14 cellular contexts compared by ENCODE assay signal in the genomic region with DNA sequence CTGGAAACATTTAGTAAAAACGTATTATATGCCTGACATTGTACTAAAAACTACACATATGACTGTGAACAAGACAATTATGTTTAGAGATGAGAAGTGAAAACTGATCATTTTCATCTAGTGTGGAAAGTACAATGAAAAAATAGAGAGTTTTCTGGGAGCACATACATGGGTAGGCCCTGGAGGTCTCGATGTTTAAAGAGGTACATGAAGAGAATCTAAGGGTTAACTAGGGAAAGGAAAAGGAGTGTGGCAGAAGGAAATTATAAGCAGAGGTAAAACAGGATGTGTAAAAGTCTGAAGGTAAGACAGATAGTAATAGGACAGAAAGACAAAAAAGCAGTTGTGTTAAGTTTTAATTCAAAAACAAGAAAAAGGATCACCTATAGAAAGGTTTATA.
DNase-seq lines count a peak whose midpoint lies in the region; ATAC-seq, FAIRE-seq and TF ChIP-seq lines count a peak whose summit lies in the region.
"Had no signal": no experiment of that assay in that cellular context is flagged by ENCODE, and none has a peak within 500 bp of the region (broad histone marks: within the 10 kb centered on the region; RNA-seq: fewer than 3 reads in every experiment).

No MANE protein-coding gene starts in this region.

- peak overlapping the region; percentile 2 for H3K27ac Mint-ChIP-seq in activated T-cell treated with anti-CD3 and anti-CD28 coated beads, Interleukin-2, amount 50 U/mL, for 72 hours
- H3K27ac Mint-ChIP-seq in nephron progenitor cell: peak overlapping the region; percentile 53
- H3K27ac Mint-ChIP-seq: B cell; CD4-positive, alpha-beta T cell had no signal

- H3K9me3 Mint-ChIP-seq in activated T-cell treated with anti-CD3 and anti-CD28 coated beads, Interleukin-2, amount 50 U/mL, for 72 hours: no peaks in the 10 kb centered on the region
- no peaks in the 10 kb centered on the region for H3K9me3 Mint-ChIP-seq in nephron progenitor cell
- H3K9me3 Mint-ChIP-seq: CD4-positive, alpha-beta T cell had no signal

- POLR2A ChIA-PET in A549 (lab: Yijun Ruan, JAX): no interaction called here

- FAIRE-seq in A549 (lab: Jason Lieb, UNC): peak; percentile 32

- TF ChIP-seq POLR2A in A549 (IDR thresholded peaks at IDR 0.05; ENCODE audit: low read length): no peak

- TF ChIP-seq EP300 in A549 (IDR thresholded peaks at IDR 0.05): no peak

- TF ChIP-seq CTCF in A549 (IDR thresholded peaks at IDR 0.05) (no peak), Loucy (conservative IDR thresholded peaks at IDR 0.05; ENCODE audit: low read length) (no peak), nephron progenitor cell (IDR thresholded peaks at IDR 0.05) (no peak)

- no peaks in the 10 kb centered on the region for H3K4me1 Mint-ChIP-seq in activated T-cell treated with anti-CD3 and anti-CD28 coated beads, Interleukin-2, amount 50 U/mL, for 72 hours (ENCODE audit: low read depth)
- H3K4me1 Mint-ChIP-seq in nephron progenitor cell: no peaks in the 10 kb centered on the region
- H3K4me1 Mint-ChIP-seq: B cell had no signal

- H3K4me1 ChIP-seq in A549: 0 out of 3 replicates have a peak, but pooled peaks cover 3% of the 10 kb centered on the region
- peaks cover 7% of the 10 kb centered on the region for H3K4me1 ChIP-seq in Loucy (ENCODE audit: insufficient read depth, low read length, poor library complexity, severe bottlenecking)

- CTCF ChIA-PET in A549 (lab: Yijun Ruan, JAX): interaction anchor here (0.5 to 0.7 kb wide), 3 partner anchors 26 to 143 kb away, joined by 3 to 4 read pairs (median 3); no protein-coding TSS in a partner anchor

- TF ChIP-seq RAD21 in A549 (conservative IDR thresholded peaks at IDR 0.05 in 1 of 2, IDR thresholded peaks at IDR 0.05 in 1 of 2): no peak

- H3K4me3 Mint-ChIP-seq in activated T-cell treated with anti-CD3 and anti-CD28 coated beads, Interleukin-2, amount 50 U/mL, for 72 hours: no peak overlapping the region
- no peak overlapping the region for H3K4me3 Mint-ChIP-seq in nephron progenitor cell
- H3K4me3 Mint-ChIP-seq: B cell; CD4-positive, alpha-beta T cell had no signal

- H3K4me2 ChIP-seq in A549: no peak overlapping the region
- peak overlapping the region; percentile 32 for H3K4me2 ChIP-seq in Loucy (ENCODE audit: low read depth, low read length, poor library complexity, severe bottlenecking)

- H3K27ac ChIP-seq in A549: no peak overlapping the region
- H3K27ac ChIP-seq: GM23248 had no signal

- H3K27me3 ChIP-seq in Loucy (ENCODE audit: insufficient read depth, low read length, poor library complexity, severe bottlenecking): no peaks in the 10 kb centered on the region

- no peak for ATAC-seq in activated T-cell treated with anti-CD3 and anti-CD28 coated beads, Interleukin-2, amount 50 U/mL, for 72 hours (replicated peaks in 1 of 2)
- ATAC-seq in A549 (no peak), GM21390 (IDR thresholded peaks at IDR 0.05; ENCODE audit: unreplicated experiment) (no peak)

- H3F3A ChIP-seq in Loucy (ENCODE audit: low read depth): no peaks in the 10 kb centered on the region

- no peaks in the 10 kb centered on the region for H3K79me2 ChIP-seq in Loucy (ENCODE audit: insufficient read depth, low read length)

- H3K4me3 ChIP-seq in A549 (no peak overlapping the region), Loucy (ENCODE audit: low read length, poor library complexity, severe bottlenecking) (no peak overlapping the region)
- H3K4me3 ChIP-seq: GM23248 had no signal

- no peak overlapping the region for H3K9ac ChIP-seq in Loucy (ENCODE audit: low read depth, low read length, poor library complexity, severe bottlenecking)
- H3K9ac ChIP-seq: GM23248 had no signal

- no peaks in the 10 kb centered on the region for H3K9me2 ChIP-seq in Loucy (replicated peaks; ENCODE audit: low read depth, low read length)

- DNase-seq in activated T-cell treated with anti-CD3 and anti-CD28 coated beads, Interleukin-2, amount 50 U/mL, for 72 hours: no peak
- no peak for DNase-seq in activated T-cell treated with anti-CD3 and anti-CD28 coated beads, Interleukin-2, amount 50 U/mL, for 48 hours
- no peak for DNase-seq in A549 (ENCODE audit: low read depth in 1 of 2, low spot score in 1 of 2)
- no peak for DNase-seq in nephron progenitor cell
- DNase-seq in stimulated activated CD4-positive, alpha-beta T cell treated with anti-CD3 and anti-CD28 coated beads, Interleukin-15, amount 100 ng/mL, for 24 hours: no peak
- DNase-seq: C1 segment of cervical spinal cord; Calu3; CD4-positive, alpha-beta T cell; DMS 273 treated with DMSO at 0.1 percent for 48 hours; GM23248; H7 had no signal

- no peak overlapping the region for H2AFZ ChIP-seq in Loucy (ENCODE audit: low read length)
- H2AFZ ChIP-seq: GM23248 had no signal

- no peaks in the 10 kb centered on the region for H3K9me3 ChIP-seq in A549
- H3K9me3 ChIP-seq in Loucy (ENCODE audit: insufficient read depth, low read depth, low read length): no peaks in the 10 kb centered on the region

- no peaks in the 10 kb centered on the region for H3K36me3 ChIP-seq in Loucy (ENCODE audit: insufficient read depth, low read length)

- 90% methylated on average over 2 of the region's 2 CpGs for WGBS in A549 (ENCODE audit: missing lambda C conversion rate)

- H4K20me1 ChIP-seq in Loucy (ENCODE audit: insufficient read depth, low read length, poor library complexity, severe bottlenecking): peaks cover 8% of the 10 kb centered on the region

- no peaks in the 10 kb centered on the region for H3K27me3 Mint-ChIP-seq in activated T-cell treated with anti-CD3 and anti-CD28 coated beads, Interleukin-2, amount 50 U/mL, for 72 hours (ENCODE audit: low read depth)
- H3K27me3 Mint-ChIP-seq in nephron progenitor cell (ENCODE audit: low read depth, poor library complexity): no peaks in the 10 kb centered on the region
- H3K27me3 Mint-ChIP-seq: B cell; CD4-positive, alpha-beta T cell had no signal

- no peaks in the 10 kb centered on the region for H3K36me3 Mint-ChIP-seq in activated T-cell treated with anti-CD3 and anti-CD28 coated beads, Interleukin-2, amount 50 U/mL, for 72 hours (ENCODE audit: insufficient read depth in 2 of 2)
- peaks cover 11% of the 10 kb centered on the region for H3K36me3 Mint-ChIP-seq in nephron progenitor cell (ENCODE audit: low read depth)

TF ChIP-seq in A549, 52 proteins besides CTCF, POLR2A, EP300 and RAD21:
- TF ChIP-seq RARB (CRISPR knock-in tag; IDR thresholded peaks at IDR 0.05) (no peak), CHD4 (IDR thresholded peaks at IDR 0.05; ENCODE audit: borderline replicate concordance) (no peak), SREBF2 (IDR thresholded peaks at IDR 0.05) (no peak), RFX5 (IDR thresholded peaks at IDR 0.05) (no peak), ZNF302 (CRISPR knock-in tag; IDR thresholded peaks at IDR 0.05) (no peak), HOXB13 (CRISPR knock-in tag; IDR thresholded peaks at IDR 0.05; ENCODE audit: low read depth) (no peak), GATA3 (IDR thresholded peaks at IDR 0.05; ENCODE audit: borderline replicate concordance) (no peak), POLR2AphosphoS2 (conservative IDR thresholded peaks at IDR 0.05; ENCODE audit: low read length) (no peak), PBX3 (IDR thresholded peaks at IDR 0.05) (no peak), KDM5A (IDR thresholded peaks at IDR 0.05) (no peak)
